ENCODE assay signal across 19 cellular contexts in the genomic region with DNA sequence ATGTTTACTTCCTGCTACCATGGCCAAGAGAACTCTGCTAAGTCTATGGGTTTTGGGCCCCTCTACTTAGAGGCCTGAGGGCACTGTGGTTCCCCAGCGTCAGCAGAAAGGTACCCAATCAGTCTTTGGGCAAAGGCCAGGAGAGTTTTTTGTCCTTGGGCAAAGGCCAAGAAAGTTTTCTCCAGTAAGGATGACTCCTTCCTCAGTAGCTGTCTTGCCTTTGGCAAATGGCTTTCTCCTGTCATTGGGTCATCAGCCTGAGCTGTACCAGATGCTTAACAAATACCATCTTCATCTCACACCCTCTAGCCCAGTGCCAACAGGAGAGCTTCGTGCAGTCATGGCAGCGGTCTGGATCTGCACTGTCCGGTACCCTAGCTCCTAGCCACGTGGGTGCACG.
DNase-seq lines count a peak whose midpoint lies in the region; TF ChIP-seq lines count a peak whose summit lies in the region.
"Had no signal": no experiment of that assay in that cellular context is flagged by ENCODE, and none has a peak within 500 bp of the region (broad histone marks: within the 10 kb centered on the region; RNA-seq: fewer than 3 reads in every experiment).

No MANE protein-coding gene starts in this region.

- TF ChIP-seq POLR2A in esophagus squamous epithelium (IDR thresholded peaks at IDR 0.05) = no peak

- peaks cover 0 to 4% of the 10 kb centered on the region in 2 experiments for H3K36me3 ChIP-seq in SK-N-SH (replicated peaks in 1 of 2; ENCODE audit: control insufficient read depth in 1 of 2, insufficient read depth in 2 of 2, low read length in 1 of 2)
- peaks cover 0 to 12% (median 0%) of the 10 kb centered on the region in 3 donors for H3K36me3 ChIP-seq in esophagus squamous epithelium
- H3K36me3 ChIP-seq in parathyroid adenoma (ENCODE audit: control insufficient read depth, insufficient read depth, low read length) = no peaks in the 10 kb centered on the region
- H3K36me3 ChIP-seq: thoracic aorta had no signal

- intact Hi-C loops in esophagus squamous epithelium (cut with DNase I) = no loop called here

- CTCF ChIA-PET in SK-N-SH (lab: Yijun Ruan, JAX) = interaction anchor here (0.8 to 1.2 kb wide), 2 partner anchors 74 to 437 kb away, joined by 3 to 5 read pairs; no protein-coding TSS in a partner anchor

- no peaks in the 10 kb centered on the region for H3K9me2 ChIP-seq in SK-N-SH

- H3K4me1 ChIP-seq in SK-N-SH (ENCODE audit: control insufficient read depth in 1 of 2, insufficient read depth in 2 of 2, low read depth in 1 of 2, low read length in 1 of 2) (no peaks in the 10 kb centered on the region; a peak in 1 of 4 replicates), esophagus squamous epithelium (peaks cover 21 to 66% (median 26%) of the 10 kb centered on the region in 3 donors), parathyroid adenoma (peaks cover 24% of the 10 kb centered on the region)

- peak overlapping the region; percentile 17 to 40; a peak in 3 of 4 replicates for H3K27ac ChIP-seq in SK-N-SH (ENCODE audit: low read depth in 2 of 2, low read length in 1 of 2)
- H3K27ac ChIP-seq in esophagus squamous epithelium = peak overlapping the region in 3 of 4 donors; percentile 7 to 79 (median 66)
- peak overlapping the region; percentile 62 for H3K27ac ChIP-seq in parathyroid adenoma
- H3K27ac ChIP-seq: thoracic aorta had no signal

- peaks cover 4% of the 10 kb centered on the region; the same call in 1 of the 2 replicates for H4K20me1 ChIP-seq in SK-N-SH (ENCODE audit: insufficient read depth)

- H3K4me2 ChIP-seq in SK-N-SH (no peak overlapping the region), parathyroid adenoma (ENCODE audit: low read length) (no peak overlapping the region)

- H3K4me3 ChIP-seq in SK-N-SH (ENCODE audit: low read depth in 2 of 2, low read length in 1 of 2) = no peak overlapping the region
- no peak overlapping the region for H3K4me3 ChIP-seq in esophagus squamous epithelium
- H3K4me3 ChIP-seq in parathyroid adenoma (ENCODE audit: low read depth, low read length) = no peak overlapping the region
- H3K4me3 ChIP-seq: thoracic aorta had no signal

- no peaks in the 10 kb centered on the region for H3F3A ChIP-seq in SK-N-SH (replicated peaks; ENCODE audit: insufficient read depth)

- no peak overlapping the region for H2AFZ ChIP-seq in SK-N-SH (ENCODE audit: low read depth)
- H2AFZ ChIP-seq in parathyroid adenoma = no peak overlapping the region

- H3K27me3 ChIP-seq in SK-N-SH (ENCODE audit: insufficient read depth) (no peaks in the 10 kb centered on the region), esophagus squamous epithelium (no peaks in the 10 kb centered on the region), parathyroid adenoma (ENCODE audit: control insufficient read depth, insufficient read depth, low read length) (no peaks in the 10 kb centered on the region)

- TF ChIP-seq CTCF in SK-N-SH (IDR thresholded peaks at IDR 0.05) = no peak
- TF ChIP-seq CTCF in esophagus squamous epithelium (IDR thresholded peaks at IDR 0.05) = no peak
- TF ChIP-seq CTCF in parathyroid adenoma (IDR thresholded peaks at IDR 0.05) = no peak

- 64% methylated on average over 3 of the region's 6 CpGs for WGBS in SK-N-SH (ENCODE audit: low lambda C conversion rate)
- WGBS in esophagus squamous epithelium, 2 donors = 40 to 58% methylated on average over 2 to 6 of the region's 6 CpGs

- H3K79me2 ChIP-seq in SK-N-SH (ENCODE audit: insufficient read depth) (peaks cover 95% of the 10 kb centered on the region), parathyroid adenoma (peaks cover 13% of the 10 kb centered on the region)

- peak in 1 of 2 experiments; percentile 80; a peak in 2 of 4 replicates for TF ChIP-seq EP300 in SK-N-SH (IDR thresholded peaks at IDR 0.05; ENCODE audit: borderline replicate concordance in 1 of 2, low read depth in 1 of 2, low read length in 1 of 2)

- H3K9me3 ChIP-seq in SK-N-SH (no peaks in the 10 kb centered on the region), esophagus squamous epithelium (peaks cover 0 to 8% (median 3%) of the 10 kb centered on the region in 3 donors), parathyroid adenoma (ENCODE audit: control insufficient read depth, low read length) (no peaks in the 10 kb centered on the region)
- H3K9me3 ChIP-seq: thoracic aorta had no signal

- peak; percentile 50 for DNase-seq in ELR (ENCODE audit: low read depth)
- DNase-seq in SK-N-SH = no peak
- no peak for DNase-seq in esophagus squamous epithelium (lab: John Stamatoyannopoulos, UW)
- DNase-seq in NCI-H187 (lab: John Stamatoyannopoulos, UW) = no peak
- no peak for DNase-seq in T-helper 2 cell
- DNase-seq in cerebellar cortex (ENCODE audit: low spot score) = no peak
- DNase-seq: activated effector memory CD4-positive, alpha-beta T cell treated with Interleukin-2 at 50 U/mL for 16 hours; DND-41; H9; MM.1S; naive thymus-derived CD8-positive, alpha-beta T cell; NCI-H1436 treated with DMSO at 0.1 percent for 48 hours; NCI-H2171 treated with DMSO at 0.1 percent for 48 hours; SHP77; stimulated activated CD4-positive, alpha-beta T cell treated with anti-CD3 and anti-CD28 coated beads, Interleukin-2, amount 100 ng/mL, for 24 hours; stimulated activated naive CD4-positive, alpha-beta T cell; T-helper 1 cell had no signal

- H3K9ac ChIP-seq in SK-N-SH = no peak overlapping the region
- H3K9ac ChIP-seq in parathyroid adenoma = no peak overlapping the region

- TF ChIP-seq RAD21 in SK-N-SH (IDR thresholded peaks at IDR 0.05; ENCODE audit: low read length) = no peak

- POLR2A ChIA-PET in SK-N-SH (lab: Yijun Ruan, JAX) = no interaction called here

TF ChIP-seq in SK-N-SH, 30 proteins besides CTCF, POLR2A, EP300 and RAD21 (continues in another document):
- TF ChIP-seq CHD2 (IDR thresholded peaks at IDR 0.05; ENCODE audit: low read length, partially characterized antibody) = no peak
- TF ChIP-seq SIN3A (IDR thresholded peaks at IDR 0.05; ENCODE audit: borderline replicate concordance, low read depth, low read length) = no peak
- TF ChIP-seq ELF1 (IDR thresholded peaks at IDR 0.05) = no peak
- no peak for TF ChIP-seq MXI1 (IDR thresholded peaks at IDR 0.05; ENCODE audit: low read depth, low read length)
- peak; percentile 69 for TF ChIP-seq POLR2AphosphoS5 (IDR thresholded peaks at IDR 0.05; ENCODE audit: low read depth, low read length)
- no peak; the same call in 1 of the 2 replicates for TF ChIP-seq ZBTB33 (IDR thresholded peaks at IDR 0.05; ENCODE audit: borderline replicate concordance, low read depth)
- TF ChIP-seq REST (IDR thresholded peaks at IDR 0.05; ENCODE audit: low read depth, low read length) = no peak
- no peak for TF ChIP-seq RXRA (IDR thresholded peaks at IDR 0.05; ENCODE audit: borderline replicate concordance, low read depth)
- TF ChIP-seq EZH2phosphoT487 (IDR thresholded peaks at IDR 0.05; ENCODE audit: borderline replicate concordance, low read depth) = no peak
- TF ChIP-seq, protein P1, sequence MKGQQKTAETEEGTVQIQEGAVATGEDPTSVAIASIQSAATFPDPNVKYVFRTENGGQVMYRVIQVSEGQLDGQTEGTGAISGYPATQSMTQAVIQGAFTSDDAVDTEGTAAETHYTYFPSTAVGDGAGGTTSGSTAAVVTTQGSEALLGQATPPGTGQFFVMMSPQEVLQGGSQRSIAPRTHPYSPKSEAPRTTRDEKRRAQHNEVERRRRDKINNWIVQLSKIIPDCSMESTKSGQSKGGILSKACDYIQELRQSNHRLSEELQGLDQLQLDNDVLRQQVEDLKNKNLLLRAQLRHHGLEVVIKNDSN (IDR thresholded peaks at IDR 0.05; ENCODE audit: borderline replicate concordance, low read depth) = no peak
- TF ChIP-seq FOXM1 (IDR thresholded peaks at IDR 0.05; ENCODE audit: low read depth) = no peak
- TF ChIP-seq RCOR1 (IDR thresholded peaks at IDR 0.05; ENCODE audit: low read length) = no peak
